Comparison of ENCODE assay signal across 31 cellular contexts in the genomic region with DNA sequence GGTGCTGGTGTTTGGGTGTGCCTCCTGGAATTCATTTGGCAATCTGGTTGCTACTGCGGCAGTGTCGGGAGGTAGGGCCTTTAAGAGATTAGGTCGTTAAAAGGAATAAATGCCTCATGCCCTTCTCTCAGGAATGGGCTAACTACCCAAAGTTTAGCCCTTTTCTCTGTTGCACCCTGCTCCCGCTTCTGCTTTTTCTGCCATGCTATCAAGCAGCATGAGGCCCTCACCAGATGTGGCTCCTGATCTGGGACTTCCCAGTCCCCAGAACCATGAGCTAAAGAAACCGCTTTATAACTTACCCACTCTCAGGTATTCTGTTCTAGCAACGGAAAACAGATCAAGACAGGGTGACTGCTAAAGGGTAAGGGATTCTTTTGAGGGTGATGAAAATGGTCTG.
"Had no signal": no experiment of that assay in that cellular context is flagged by ENCODE, and none has a peak within 500 bp of the region (broad histone marks: within the 10 kb centered on the region; RNA-seq: fewer than 3 reads in every experiment).

No MANE protein-coding gene starts in this region.

- H3K27ac Mint-ChIP-seq: activated CD4-positive, alpha-beta T cell treated with anti-CD3 and anti-CD28 coated beads, Interleukin-2, amount 10 ng/mL, durations not matched to agents 7 days and 5 days; activated naive CD4-positive, alpha-beta T cell treated with anti-CD3 and anti-CD28 coated beads for 36 hours; activated naive CD8-positive, alpha-beta T cell; activated T-helper 1 cell treated with anti-CD3 and anti-CD28 coated beads, Interleukin-12 subunit alpha, Interleukin-12 subunit beta, Interleukin-2, Interleukin-4 antibody, amounts not matched to agents 30 ng/mL and 10 ng/mL and 1 ng/mL, durations not matched to agents 14 hours and 24 hours and 36 hours; activated T-helper 2 cell treated with anti-CD3 and anti-CD28 coated beads, Interferon-gamma antibody, Interleukin-2, Interleukin-4, amounts not matched to agents 10 μg/mL and 5 μg/mL and 100 μg/mL, durations not matched to agents 14 hours and 24 hours and 36 hours; WTC11 had no signal

- FAIRE-seq: astrocyte, bronchial epithelial cell, TTC549 had no signal

- H3K4me3 ChIP-seq: coronary artery, dorsolateral prefrontal cortex, esophagus muscularis mucosa, gastrocnemius medialis, heart left ventricle had no signal

- H3K4me3 Mint-ChIP-seq: activated CD4-positive, alpha-beta T cell treated with anti-CD3 and anti-CD28 coated beads, Interleukin-2, amount 10 ng/mL, durations not matched to agents 7 days and 5 days; activated CD8-positive, alpha-beta T cell treated with anti-CD3 and anti-CD28 coated beads for 36 hours; activated naive CD4-positive, alpha-beta T cell treated with anti-CD3 and anti-CD28 coated beads for 36 hours; activated naive CD8-positive, alpha-beta T cell; activated T-helper 1 cell treated with anti-CD3 and anti-CD28 coated beads, Interleukin-12 subunit alpha, Interleukin-12 subunit beta, Interleukin-2, Interleukin-4 antibody, amounts not matched to agents 30 ng/mL and 10 ng/mL and 1 ng/mL, durations not matched to agents 14 hours and 24 hours and 36 hours; central memory CD8-positive, alpha-beta T cell; dendritic cell treated with granulocyte-macrophage colony-stimulating factor and Interleukin-4, amounts not matched to agents 40 ng/mL and 50 ng/mL, for 4 days; effector memory CD8-positive, alpha-beta T cell; WTC11 had no signal

- DNase-seq: activated CD4-positive, alpha-beta T cell treated with anti-CD3 and anti-CD28 coated beads for 1 hour; activated CD4-positive, alpha-beta T cell treated with anti-CD3 and anti-CD28 coated beads for 4 hours; activated CD4-positive, alpha-beta T cell treated with anti-CD3 and anti-CD28 coated beads, Interleukin-2, amount 10 ng/mL, durations not matched to agents 7 days and 5 days; activated CD4-positive, alpha-beta T cell treated with anti-CD3 and anti-CD28 coated beads, Interleukin-2, amount 50 U/mL, for 48 hours; activated CD8-positive, alpha-beta memory T cell treated with anti-CD3 and anti-CD28 coated beads for 24 hours; activated CD8-positive, alpha-beta T cell treated with anti-CD3 and anti-CD28 coated beads for 36 hours; activated effector memory CD4-positive, alpha-beta T cell treated with anti-CD3 and anti-CD28 coated beads, Interleukin-2, amount 50 U/mL, for 16 hours; activated naive CD4-positive, alpha-beta T cell treated with anti-CD3 and anti-CD28 coated beads for 36 hours; amniotic stem cell; anterior cingulate cortex; brain microvascular endothelial cell; dorsolateral prefrontal cortex; effector memory CD8-positive, alpha-beta T cell; erythroblast; foreskin keratinocyte; gastrocnemius medialis; glutamatergic neuron; heart left ventricle; T-helper 2 cell had no signal

- H3K27me3 Mint-ChIP-seq: activated CD4-positive, alpha-beta T cell treated with anti-CD3 and anti-CD28 coated beads, Interleukin-2, amount 10 ng/mL, durations not matched to agents 7 days and 5 days; activated CD8-positive, alpha-beta T cell treated with anti-CD3 and anti-CD28 coated beads for 36 hours; activated naive CD8-positive, alpha-beta T cell; central memory CD8-positive, alpha-beta T cell; dendritic cell treated with granulocyte-macrophage colony-stimulating factor and Interleukin-4, amounts not matched to agents 40 ng/mL and 50 ng/mL, for 4 days; effector memory CD8-positive, alpha-beta T cell had no signal

- H3K9me3 Mint-ChIP-seq: activated CD4-positive, alpha-beta T cell treated with anti-CD3 and anti-CD28 coated beads, Interleukin-2, amount 10 ng/mL, durations not matched to agents 7 days and 5 days; activated CD8-positive, alpha-beta T cell treated with anti-CD3 and anti-CD28 coated beads for 36 hours; activated naive CD4-positive, alpha-beta T cell treated with anti-CD3 and anti-CD28 coated beads for 36 hours; activated T-helper 1 cell treated with anti-CD3 and anti-CD28 coated beads, Interleukin-12 subunit alpha, Interleukin-12 subunit beta, Interleukin-2, Interleukin-4 antibody, amounts not matched to agents 30 ng/mL and 10 ng/mL and 1 ng/mL, durations not matched to agents 14 hours and 24 hours and 36 hours; activated T-helper 2 cell treated with anti-CD3 and anti-CD28 coated beads, Interferon-gamma antibody, Interleukin-2, Interleukin-4, amounts not matched to agents 10 μg/mL and 5 μg/mL and 100 μg/mL, durations not matched to agents 14 hours and 24 hours and 36 hours; central memory CD8-positive, alpha-beta T cell; dendritic cell treated with granulocyte-macrophage colony-stimulating factor and Interleukin-4, amounts not matched to agents 40 ng/mL and 50 ng/mL, for 4 days; effector memory CD8-positive, alpha-beta T cell; WTC11 had no signal

- H3K9me3 ChIP-seq: esophagus muscularis mucosa, gastrocnemius medialis, heart left ventricle had no signal

- H3K27ac ChIP-seq: brain microvascular endothelial cell, coronary artery, dorsolateral prefrontal cortex, esophagus muscularis mucosa, foreskin keratinocyte, gastrocnemius medialis, heart left ventricle, VCaP had no signal
